25 cellular contexts compared by ENCODE assay signal in genomic region chr20:49171928-49172327, GRCh38. TPM values are rescaled to one million over a fixed set of nuclear protein-coding genes. Genes with fewer than 3 reads are reported as not detected.
DNase-seq lines count a peak whose midpoint lies in the region; ATAC-seq lines count a peak whose summit lies in the region.
"Had no signal": no experiment of that assay in that cellular context is flagged by ENCODE, and none has a peak within 500 bp of the region (broad histone marks: within the 10 kb centered on the region; RNA-seq: fewer than 3 reads in every experiment).

No MANE protein-coding gene starts in this region.

- no peaks in the 10 kb centered on the region for H3K9me3 Mint-ChIP-seq in stimulated activated memory B cell treated with anti-CD40 and anti-IgM and Interleukin-4, amounts not matched to agents 10 μg/mL and 1 μg/mL and 100 μg/mL, for 72 hours
- H3K9me3 Mint-ChIP-seq: activated T-cell treated with anti-CD3 and anti-CD28 coated beads, Interleukin-2, amount 50 U/mL, for 24 hours; CD8-positive, alpha-beta T cell; H9; stimulated activated naive B cell treated with anti-CD40 and anti-IgM and Interleukin-4, amounts not matched to agents 10 μg/mL and 1 μg/mL and 100 μg/mL, for 72 hours had no signal

- DNase-seq in NCI-H2196 (lab: John Stamatoyannopoulos, UW; ENCODE audit: unreplicated experiment) (peak; percentile 7), NCI-H2196 treated with DMSO at 0.1 percent for 48 hours (lab: John Stamatoyannopoulos, UW; ENCODE audit: unreplicated experiment) (no peak), SK-N-MC (ENCODE audit: low read depth, low spot score) (no peak), left lobe of liver (ENCODE audit: low spot score) (no peak), superior temporal gyrus (ENCODE audit: extremely low spot score) (peak; percentile 59)
- DNase-seq in stimulated activated naive CD8-positive, alpha-beta T cell treated with anti-CD3 and anti-CD28 coated beads, Interleukin-15, Interleukin-2, amounts not matched to agents 100 U/mL and 50 U/mL, for 24 hours: no peak
- DNase-seq: activated CD4-positive, alpha-beta T cell treated with anti-CD3 and anti-CD28 coated beads for 36 hours; activated naive CD4-positive, alpha-beta T cell; activated T-cell treated with anti-CD3 and anti-CD28 coated beads, Interleukin-2, amount 50 U/mL, for 24 hours; CD8-positive, alpha-beta T cell; DMS53; H9; mammary epithelial cell; NCI-H1092; NCI-H187 treated with DMSO at 0.1 percent for 48 hours; stimulated activated CD4-positive, alpha-beta T cell treated with anti-CD3 and anti-CD28 coated beads, Interleukin-4, amount 100 ng/mL, for 4 hours; stimulated activated naive B cell treated with anti-CD40 and anti-IgM and Interleukin-4, amounts not matched to agents 10 μg/mL and 1 μg/mL and 100 μg/mL, for 72 hours had no signal

- ATAC-seq in left lobe of liver (peak; percentile 22), GM21390 (IDR thresholded peaks at IDR 0.05; ENCODE audit: unreplicated experiment) (no peak)
- ATAC-seq in stimulated activated naive CD8-positive, alpha-beta T cell treated with anti-CD3 and anti-CD28 coated beads, Interleukin-15, Interleukin-2, amounts not matched to agents 100 U/mL and 50 U/mL, for 24 hours: no peak
- no peak for ATAC-seq in stimulated activated memory B cell treated with anti-CD40 and anti-IgM and Interleukin-4, amounts not matched to agents 10 μg/mL and 1 μg/mL and 100 μg/mL, for 72 hours
- ATAC-seq: activated CD4-positive, alpha-beta T cell treated with anti-CD3 and anti-CD28 coated beads for 36 hours; body of pancreas; CD8-positive, alpha-beta T cell; sciatic nerve; SK-N-SH treated with all-trans-retinoic acid at 6 μM for 48 hours; stimulated activated naive B cell treated with anti-CD40 and anti-IgM and Interleukin-4, amounts not matched to agents 10 μg/mL and 1 μg/mL and 100 μg/mL, for 72 hours had no signal

- H3K36me3 ChIP-seq in SK-N-MC (ENCODE audit: insufficient read depth, low read length): peaks cover 37% of the 10 kb centered on the region
- H3K36me3 ChIP-seq: adrenal gland, prostate gland, thoracic aorta had no signal

- H3K4me1 Mint-ChIP-seq in stimulated activated memory B cell treated with anti-CD40 and anti-IgM and Interleukin-4, amounts not matched to agents 10 μg/mL and 1 μg/mL and 100 μg/mL, for 72 hours: peaks cover 24% of the 10 kb centered on the region

- no peaks in the 10 kb centered on the region for H3K27me3 Mint-ChIP-seq in stimulated activated memory B cell treated with anti-CD40 and anti-IgM and Interleukin-4, amounts not matched to agents 10 μg/mL and 1 μg/mL and 100 μg/mL, for 72 hours
- H3K27me3 Mint-ChIP-seq: activated CD4-positive, alpha-beta T cell treated with anti-CD3 and anti-CD28 coated beads for 36 hours; activated T-cell treated with anti-CD3 and anti-CD28 coated beads, Interleukin-2, amount 50 U/mL, for 24 hours; stimulated activated naive B cell treated with anti-CD40 and anti-IgM and Interleukin-4, amounts not matched to agents 10 μg/mL and 1 μg/mL and 100 μg/mL, for 72 hours had no signal

- H3K4me3 ChIP-seq in SK-N-MC: no peak overlapping the region
- H3K4me3 ChIP-seq: adrenal gland, body of pancreas, prostate gland, thoracic aorta had no signal

- no peak overlapping the region for H3K4me3 Mint-ChIP-seq in stimulated activated memory B cell treated with anti-CD40 and anti-IgM and Interleukin-4, amounts not matched to agents 10 μg/mL and 1 μg/mL and 100 μg/mL, for 72 hours
- H3K4me3 Mint-ChIP-seq: activated CD4-positive, alpha-beta T cell treated with anti-CD3 and anti-CD28 coated beads for 36 hours; activated T-cell treated with anti-CD3 and anti-CD28 coated beads, Interleukin-2, amount 50 U/mL, for 24 hours; CD8-positive, alpha-beta T cell; H9; stimulated activated naive B cell treated with anti-CD40 and anti-IgM and Interleukin-4, amounts not matched to agents 10 μg/mL and 1 μg/mL and 100 μg/mL, for 72 hours had no signal

- peak overlapping the region; percentile 49 for H3K27ac ChIP-seq in SK-N-MC
- H3K27ac ChIP-seq: adrenal gland, body of pancreas, prostate gland, thoracic aorta had no signal

- H3K9me3 ChIP-seq in SK-N-MC (ENCODE audit: low read depth, low read length): no peaks in the 10 kb centered on the region
- H3K9me3 ChIP-seq: adrenal gland, body of pancreas, prostate gland, thoracic aorta had no signal

- H3K9ac ChIP-seq in SK-N-MC (ENCODE audit: insufficient read length): no peak overlapping the region

- H3K27ac Mint-ChIP-seq in stimulated activated memory B cell treated with anti-CD40 and anti-IgM and Interleukin-4, amounts not matched to agents 10 μg/mL and 1 μg/mL and 100 μg/mL, for 72 hours: no peak overlapping the region
- H3K27ac Mint-ChIP-seq: activated CD4-positive, alpha-beta T cell treated with anti-CD3 and anti-CD28 coated beads for 36 hours; activated T-cell treated with anti-CD3 and anti-CD28 coated beads, Interleukin-2, amount 50 U/mL, for 24 hours; CD8-positive, alpha-beta T cell; H9 had no signal

- peaks cover 19% of the 10 kb centered on the region for H3K36me3 Mint-ChIP-seq in stimulated activated memory B cell treated with anti-CD40 and anti-IgM and Interleukin-4, amounts not matched to agents 10 μg/mL and 1 μg/mL and 100 μg/mL, for 72 hours

RNA-seq across cellular contexts. Expression of gene STAU1, which starts 16.2 kb away (rescaled TPM):
- 57.5 TPM for total RNA-seq in left lobe of liver

RNA-seq across cellular contexts. Expression of gene DDX27, which starts 47.3 kb away (rescaled TPM):
- 8.4 TPM for total RNA-seq in left lobe of liver

Comparison
In these comparisons a context has a peak if more than half of its experiments do, and no peak if none do; other contexts are left out.
1. DNase-seq: peak in NCI-H2196 (single experiment) and superior temporal gyrus (single experiment); none in NCI-H2196 treated with DMSO at 0.1 percent for 48 hours (single experiment), SK-N-MC (single experiment), left lobe of liver (single experiment) and stimulated activated naive CD8-positive, alpha-beta T cell treated with anti-CD3 and anti-CD28 coated beads, Interleukin-15, Interleukin-2, amounts not matched to agents 100 U/mL and 50 U/mL, for 24 hours (single experiment).